Comparison of ENCODE assay signal across 8 cellular contexts in genomic region chr17:80035687-80035936, GRCh38. TPM values are rescaled to one million over a fixed set of nuclear protein-coding genes. Genes with fewer than 3 reads are reported as not detected.
A peak's percentile ranks its signal among the peaks of the same experiment; 100 is the strongest.
DNase-seq lines count a peak whose midpoint lies in the region; ATAC-seq and TF ChIP-seq lines count a peak whose summit lies in the region.

Gene TBC1D16 (minus strand): TSS chr17:80035872. CDS start chr17:80013547, 22,325 bp downstream.

- peaks cover 15% of the 10 kb centered on the region for H3K4me1 Mint-ChIP-seq in activated B cell treated with CpG ODN at 0.5 μM for 24 hours

- DNase-seq in activated B cell treated with CpG ODN at 0.5 μM for 24 hours (no peak), cardiac septum (ENCODE audit: low spot score) (no peak), DMS 273 treated with DMSO at 0.1 percent for 48 hours (lab: John Stamatoyannopoulos, UW) (no peak)

- CTCF ChIA-PET in HEK293 (lab: Yijun Ruan, JAX): interaction anchor here (0.7 kb wide), 1 partner anchor 27 kb away, joined by 3 read pairs; no protein-coding TSS in a partner anchor
- CTCF ChIA-PET in activated B cell treated with CpG ODN at 0.5 μM for 24 hours (lab: Charles Lee): no interaction called here

- H3K27me3 ChIP-seq in rectal smooth muscle tissue (ENCODE audit: control insufficient read depth, insufficient read depth, low read length): no peaks in the 10 kb centered on the region

- peak within 1 kb of the TSS; percentile 89 for H3K4me3 Mint-ChIP-seq in activated B cell treated with CpG ODN at 0.5 μM for 24 hours

- peak within 1 kb of the TSS; percentile 70 for H3K4me3 ChIP-seq in HEK293 (ENCODE audit: low read depth, low read length)
- H3K4me3 ChIP-seq in rectal smooth muscle tissue (ENCODE audit: low read length): peak within 1 kb of the TSS; percentile 89

- H3K9me3 Mint-ChIP-seq in activated B cell treated with CpG ODN at 0.5 μM for 24 hours: no peaks in the 10 kb centered on the region

- peak within 1 kb of the TSS; percentile 35 for H3K9ac ChIP-seq in rectal smooth muscle tissue (ENCODE audit: low read length)

- no peak for TF ChIP-seq CTCF in HEK293 (tag by site-specific recombination; IDR thresholded peaks at IDR 0.05)
- no peak for TF ChIP-seq CTCF in activated B cell treated with CpG ODN at 0.5 μM for 24 hours (IDR thresholded peaks at IDR 0.05)

- H3K27ac Mint-ChIP-seq in activated B cell treated with CpG ODN at 0.5 μM for 24 hours: peak within 1 kb of the TSS; percentile 86

- H3K4me1 ChIP-seq in HEK293 (ENCODE audit: control insufficient read depth, insufficient read depth, low read length) (no peaks in the 10 kb centered on the region), rectal smooth muscle tissue (ENCODE audit: control insufficient read depth, insufficient read depth, low read length) (no peaks in the 10 kb centered on the region)

- ATAC-seq in activated B cell treated with CpG ODN at 0.5 μM for 24 hours (ENCODE audit: low read depth): no peak
- no peak for ATAC-seq in HG02610 (IDR thresholded peaks at IDR 0.05; ENCODE audit: unreplicated experiment)
- no peak for ATAC-seq in GM21390 (IDR thresholded peaks at IDR 0.05; ENCODE audit: unreplicated experiment)
- no peak for ATAC-seq in GM21447 (IDR thresholded peaks at IDR 0.05; ENCODE audit: unreplicated experiment)

- peaks cover 3% of the 10 kb centered on the region for H3K36me3 Mint-ChIP-seq in activated B cell treated with CpG ODN at 0.5 μM for 24 hours (ENCODE audit: low read depth)

- intact Hi-C loops in activated B cell treated with CpG ODN at 0.5 μM for 24 hours (cut with micrococcal nuclease): loop anchor here (5.0 kb wide), 2 partner anchors 198 to 238 kb away; partner anchors contain the start of genes CBX4 and CBX8
- intact Hi-C loops in cardiac septum (cut with DNase I): no loop called here

- H3K27me3 Mint-ChIP-seq in activated B cell treated with CpG ODN at 0.5 μM for 24 hours: peaks cover 3% of the 10 kb centered on the region

- H3K9me3 ChIP-seq in HEK293 (ENCODE audit: control insufficient read depth, insufficient read depth, low read depth, low read length): no peaks in the 10 kb centered on the region

- POLR2A ChIA-PET in HEK293 (lab: Yijun Ruan, JAX): interaction anchor here (1.1 to 1.3 kb wide), 2 partner anchors 27 to 66 kb away, joined by 3 to 5 read pairs; partner anchors contain the start of gene GAA
- POLR2A ChIA-PET in activated B cell treated with CpG ODN at 0.5 μM for 24 hours (lab: Charles Lee): no interaction called here

- H3K27ac ChIP-seq in HEK293 (ENCODE audit: extremely low read depth, low read depth, low read length) (peak within 1 kb of the TSS; percentile 72; the same call in 1 of the 2 replicates), rectal smooth muscle tissue (ENCODE audit: low read depth, low read length) (peak within 1 kb of the TSS; percentile 87)

- peaks cover 0 to 6% of the 10 kb centered on the region in 2 experiments; a peak in 2 of 3 replicates for H3K36me3 ChIP-seq in HEK293 (ENCODE audit: control insufficient read depth in 2 of 2, insufficient read depth in 1 of 2, low read length in 2 of 2)
- H3K36me3 ChIP-seq in rectal smooth muscle tissue (ENCODE audit: control insufficient read depth, insufficient read depth, low read length): no peaks in the 10 kb centered on the region

TF ChIP-seq in HEK293, 187 proteins besides CTCF, POLR2A, EP300 and RAD21:
- TF ChIP-seq MYNN (tag by site-specific recombination; IDR thresholded peaks at IDR 0.05; ENCODE audit: borderline replicate concordance) (no peak), AEBP2 (tag by site-specific recombination; IDR thresholded peaks at IDR 0.05; ENCODE audit: borderline replicate concordance) (no peak), ZNF48 (tag by site-specific recombination; IDR thresholded peaks at IDR 0.05) (no peak), ZNF157 (tag by site-specific recombination; IDR thresholded peaks at IDR 0.05) (no peak), BCL11A (tag by site-specific recombination; IDR thresholded peaks at IDR 0.05; ENCODE audit: low read depth) (no peak)
TF ChIP-seq in HEK293: peak in this region for 0.

RNA-seq across cellular contexts. Expression of gene TBC1D16, which starts in this region (rescaled TPM):
- total RNA-seq in activated B cell treated with CpG ODN at 0.5 μM for 24 hours (2.6 and 3.4 TPM in 2 replicates), cardiac septum (17.1 TPM)
